In the genomic region with DNA sequence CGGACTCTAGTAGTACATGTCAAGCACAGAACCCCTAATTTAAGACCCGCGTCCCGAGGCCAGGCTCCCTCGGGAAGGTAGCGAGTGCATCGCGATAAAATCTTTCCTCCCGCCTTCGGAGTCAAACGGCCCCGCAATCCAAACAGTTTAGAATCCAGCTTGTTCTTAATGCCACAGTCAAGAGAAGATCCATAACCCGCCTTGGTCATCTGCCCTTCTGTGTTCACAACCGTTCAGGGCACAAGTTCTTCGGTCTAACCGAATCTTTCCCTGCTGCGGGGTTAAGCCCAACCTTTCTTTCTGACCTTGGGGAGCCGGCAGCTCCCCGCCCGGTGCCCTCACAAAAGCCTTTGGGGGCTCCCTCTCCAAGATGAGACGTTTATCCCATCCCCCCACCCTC, we compare ENCODE assay signal across 8 cellular contexts. TPM values are rescaled to one million over a fixed set of nuclear protein-coding genes. Genes with fewer than 3 reads are reported as not detected.
DNase-seq lines count a peak whose midpoint lies in the region; TF ChIP-seq lines count a peak whose summit lies in the region.

No MANE protein-coding gene starts in this region.

- no peaks in the 10 kb centered on the region for H3K27me3 Mint-ChIP-seq in T-helper 2 cell treated with Interferon-gamma antibody and Interleukin-4, amounts not matched to agents 5 μg/mL and 100 μg/mL, for 36 hours (ENCODE audit: low read depth)

- H3K4me1 ChIP-seq in Peyer's patch (peaks cover 4 to 44% (median 10%) of the 10 kb centered on the region in 4 donors), mucosa of rectum (ENCODE audit: control insufficient read depth in 2 of 2, insufficient read depth in 2 of 2, low read length in 2 of 2) (peaks cover 25% of the 10 kb centered on the region in 2 donors)

- H3K9me3 ChIP-seq in Peyer's patch: no peaks in the 10 kb centered on the region
- H3K9me3 ChIP-seq in mucosa of rectum (ENCODE audit: control insufficient read depth in 2 of 2, low read length in 2 of 2): no peaks in the 10 kb centered on the region

- peak overlapping the region; percentile 88 for H3K4me3 Mint-ChIP-seq in T-helper 2 cell treated with Interferon-gamma antibody and Interleukin-4, amounts not matched to agents 5 μg/mL and 100 μg/mL, for 36 hours

- peak overlapping the region; percentile 85 to 93 for H3K9ac ChIP-seq in mucosa of rectum (ENCODE audit: low read depth in 1 of 2, low read length in 2 of 2)

- peaks cover 42% of the 10 kb centered on the region for H3K36me3 Mint-ChIP-seq in T-helper 2 cell treated with Interferon-gamma antibody and Interleukin-4, amounts not matched to agents 5 μg/mL and 100 μg/mL, for 36 hours (ENCODE audit: low read depth)

- H3K9me3 Mint-ChIP-seq in T-helper 2 cell treated with Interferon-gamma antibody and Interleukin-4, amounts not matched to agents 5 μg/mL and 100 μg/mL, for 36 hours: no peaks in the 10 kb centered on the region

- H3K36me3 ChIP-seq in Peyer's patch (peaks cover 0 to 13% (median 0%) of the 10 kb centered on the region in 3 donors), mucosa of rectum (ENCODE audit: control insufficient read depth in 2 of 2, insufficient read depth in 2 of 2, low read length in 2 of 2) (peaks cover 10 to 12% of the 10 kb centered on the region in 2 donors)

- TF ChIP-seq CTCF in Peyer's patch (IDR thresholded peaks at IDR 0.05): no peak

- H3K4me3 ChIP-seq in Peyer's patch: peak overlapping the region; percentile 78 to 99 (median 86)
- H3K4me3 ChIP-seq in mucosa of rectum (ENCODE audit: low read length in 2 of 2): peak overlapping the region; percentile 93 to 94

- peaks cover 55% of the 10 kb centered on the region for H3K4me1 Mint-ChIP-seq in T-helper 2 cell treated with Interferon-gamma antibody and Interleukin-4, amounts not matched to agents 5 μg/mL and 100 μg/mL, for 36 hours (ENCODE audit: low read depth)

- peak overlapping the region; percentile 86 for H3K27ac Mint-ChIP-seq in T-helper 2 cell treated with Interferon-gamma antibody and Interleukin-4, amounts not matched to agents 5 μg/mL and 100 μg/mL, for 36 hours

- no peaks in the 10 kb centered on the region for H3K27me3 ChIP-seq in Peyer's patch
- no peaks in the 10 kb centered on the region for H3K27me3 ChIP-seq in mucosa of rectum (ENCODE audit: control insufficient read depth in 2 of 2, insufficient read depth in 2 of 2, low read length in 2 of 2)

- no peak for DNase-seq in T-helper 2 cell treated with Interferon-gamma antibody and Interleukin-4, amounts not matched to agents 5 μg/mL and 100 μg/mL, for 36 hours (ENCODE audit: low spot score)
- DNase-seq in T-helper 2 cell (no peak), Peyer's patch (no peak), dermis blood vessel endothelial cell (peak; percentile 34), NCI-H187 (lab: John Stamatoyannopoulos, UW) (no peak), NCI-H2029 (lab: John Stamatoyannopoulos, UW) (no peak)
- DNase-seq in effector CD4-positive, alpha-beta T cell: no peak

- TF ChIP-seq POLR2A in Peyer's patch (IDR thresholded peaks at IDR 0.05): no peak

- H3K27ac ChIP-seq in Peyer's patch (peak overlapping the region; percentile 83 to 90 (median 88)), mucosa of rectum (ENCODE audit: low read depth in 2 of 2, low read length in 2 of 2) (no peak overlapping the region)

RNA-seq across cellular contexts. Expression of gene CPSF4L, which starts 30.3 kb away (rescaled TPM):
- not detected for total RNA-seq in Peyer's patch
- not detected in 2 replicates for total RNA-seq in dermis blood vessel endothelial cell

RNA-seq across cellular contexts. Expression of gene COG1, which starts 38.5 kb away (rescaled TPM):
- total RNA-seq in Peyer's patch: 10 to 100 TPM; 48.3 to 83.3 (median 62.9) TPM
- 18.0 and 22.2 TPM in 2 replicates for total RNA-seq in dermis blood vessel endothelial cell

Comparison
In these comparisons a context has a peak if more than half of its experiments do, and no peak if none do; other contexts are left out.
1. H3K27ac ChIP-seq: peak in Peyer's patch (4 of 4); none in mucosa of rectum (0 of 2).